ENCODE assay signal across 16 cellular contexts in the genomic region with DNA sequence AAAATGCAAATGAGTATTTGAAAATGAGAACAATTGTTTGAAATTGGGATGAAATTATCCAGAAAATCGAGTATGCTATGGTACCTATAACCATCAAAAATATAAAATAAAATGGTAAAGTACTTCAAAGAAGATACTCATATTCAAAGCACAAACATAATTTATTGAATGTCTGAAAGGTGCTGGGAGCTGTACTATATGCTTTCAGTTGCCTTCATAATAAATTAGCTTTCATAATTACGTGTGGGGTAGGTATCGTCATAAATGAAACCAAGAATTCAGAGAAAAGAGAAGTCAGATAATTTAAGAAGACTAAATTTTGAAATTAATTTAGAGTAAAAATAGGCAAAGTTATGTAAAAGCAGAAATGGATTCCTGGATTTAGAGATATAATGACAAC.
DNase-seq lines count a peak whose midpoint lies in the region; ATAC-seq lines count a peak whose summit lies in the region.
"Had no signal": no experiment of that assay in that cellular context is flagged by ENCODE, and none has a peak within 500 bp of the region (broad histone marks: within the 10 kb centered on the region; RNA-seq: fewer than 3 reads in every experiment).

No MANE protein-coding gene starts in this region.

- H3K4me1 Mint-ChIP-seq in activated T-cell treated with anti-CD3 and anti-CD28 coated beads, Interleukin-2, amount 50 U/mL, for 24 hours (ENCODE audit: low read depth), result no peaks in the 10 kb centered on the region
- H3K4me1 Mint-ChIP-seq: B cell; CD4-positive, CD25-positive, alpha-beta regulatory T cell had no signal

- peak; percentile 67 for ATAC-seq in GM18868 (IDR thresholded peaks at IDR 0.05; ENCODE audit: unreplicated experiment)
- ATAC-seq in HG02798 (IDR thresholded peaks at IDR 0.05; ENCODE audit: poor library complexity, unreplicated experiment), result peak; percentile 50
- ATAC-seq in HG03565 (IDR thresholded peaks at IDR 0.05; ENCODE audit: unreplicated experiment), result peak; percentile 63
- no peak for ATAC-seq in GM19035 (IDR thresholded peaks at IDR 0.05; ENCODE audit: unreplicated experiment)
- ATAC-seq in HG03095 (IDR thresholded peaks at IDR 0.05; ENCODE audit: unreplicated experiment), result no peak
- ATAC-seq: CD8-positive, alpha-beta T cell had no signal

- H3K27ac Mint-ChIP-seq in activated T-cell treated with anti-CD3 and anti-CD28 coated beads, Interleukin-2, amount 50 U/mL, for 24 hours, result no peak overlapping the region
- H3K27ac Mint-ChIP-seq: B cell; CD4-positive, CD25-positive, alpha-beta regulatory T cell; CD8-positive, alpha-beta T cell; HFFc6 had no signal

- H3K9me3 Mint-ChIP-seq in activated T-cell treated with anti-CD3 and anti-CD28 coated beads, Interleukin-2, amount 50 U/mL, for 24 hours, result peaks cover 13% of the 10 kb centered on the region

- H3K36me3 Mint-ChIP-seq in activated T-cell treated with anti-CD3 and anti-CD28 coated beads, Interleukin-2, amount 50 U/mL, for 24 hours (ENCODE audit: low read depth), result no peaks in the 10 kb centered on the region
- H3K36me3 Mint-ChIP-seq: CD4-positive, CD25-positive, alpha-beta regulatory T cell; CD8-positive, alpha-beta T cell had no signal

- H3K4me3 Mint-ChIP-seq in activated T-cell treated with anti-CD3 and anti-CD28 coated beads, Interleukin-2, amount 50 U/mL, for 24 hours, result no peak overlapping the region
- H3K4me3 Mint-ChIP-seq: B cell; CD4-positive, CD25-positive, alpha-beta regulatory T cell; CD8-positive, alpha-beta T cell; HFFc6 had no signal

- DNase-seq in DMS 273 treated with DMSO at 0.1 percent for 48 hours (lab: John Stamatoyannopoulos, UW), result no peak
- no peak for DNase-seq in activated T-cell treated with anti-CD3 and anti-CD28 coated beads, Interleukin-2, amount 50 U/mL, for 24 hours
- DNase-seq: Caco-2; CD4-positive, CD25-positive, alpha-beta regulatory T cell; CD8-positive, alpha-beta T cell; DMS79; EL; GDM1; GOT3; HFFc6 had no signal

- peaks cover 8% of the 10 kb centered on the region for H3K27me3 Mint-ChIP-seq in activated T-cell treated with anti-CD3 and anti-CD28 coated beads, Interleukin-2, amount 50 U/mL, for 24 hours

Comparison
In these comparisons a context has a peak if more than half of its experiments do, and no peak if none do; other contexts are left out.
1. ATAC-seq: peak in GM18868 (single experiment), HG02798 (single experiment) and HG03565 (single experiment); none in GM19035 (single experiment) and HG03095 (single experiment).